In the genomic region with DNA sequence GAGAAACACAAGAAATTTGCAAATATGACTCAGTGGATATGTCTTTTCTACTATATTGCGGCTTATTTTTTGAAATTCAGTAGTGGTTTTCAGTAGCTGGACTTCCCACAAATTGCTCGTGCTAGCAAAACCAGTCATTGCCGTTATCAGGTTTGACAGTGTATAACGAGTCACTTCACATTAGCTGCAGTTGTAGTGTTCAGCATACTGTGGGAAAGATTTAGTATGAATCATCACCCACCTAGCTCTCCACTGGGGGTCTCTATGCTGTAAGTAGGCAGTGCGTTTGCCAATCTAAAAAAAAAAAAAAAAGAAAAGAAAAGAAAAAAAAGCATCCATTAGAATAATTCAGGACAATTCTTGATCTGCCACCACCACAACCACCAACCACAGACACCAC, we compare ENCODE assay signal across 27 cellular contexts.
A peak's percentile ranks its signal among the peaks of the same experiment; 100 is the strongest.
DNase-seq lines count a peak whose midpoint lies in the region; ATAC-seq, FAIRE-seq and TF ChIP-seq lines count a peak whose summit lies in the region.
"Had no signal": no experiment of that assay in that cellular context is flagged by ENCODE, and none has a peak within 500 bp of the region (broad histone marks: within the 10 kb centered on the region; RNA-seq: fewer than 3 reads in every experiment).

No MANE protein-coding gene starts in this region.

- 88 to 91% methylated on average over 3 to 5 of the region's 5 CpGs for WGBS in endodermal cell (ENCODE audit: insufficient coverage in 1 of 2, insufficient read length in 1 of 2), 2 experiments

- H3K9ac ChIP-seq in astrocyte (ENCODE audit: low read length) (no peak overlapping the region), endodermal cell (ENCODE audit: extremely low read depth, low read length, poor library complexity, severe bottlenecking) (no peak overlapping the region)
- H3K9ac ChIP-seq: BLaER1 treated with 17β-estradiol and CSF1 and Interleukin-3, amounts not matched to agents 10 nM and 100 nM; SK-N-SH had no signal

- no peaks in the 10 kb centered on the region for H4K20me1 ChIP-seq in astrocyte (ENCODE audit: insufficient read depth, low read length)
- H4K20me1 ChIP-seq: BLaER1 treated with 17β-estradiol and CSF1 and Interleukin-3, amounts not matched to agents 10 nM and 100 nM had no signal

- H3K27ac Mint-ChIP-seq in astrocyte (ENCODE audit: unreplicated experiment) (no peak overlapping the region), T-helper 17 cell (no peak overlapping the region), endodermal cell (no peak overlapping the region)
- H3K27ac Mint-ChIP-seq: CD4-positive, alpha-beta T cell had no signal

- no peak for FAIRE-seq in astrocyte (lab: Jason Lieb, UNC)
- FAIRE-seq: A204.1, D721Med, GM12891, H1 had no signal

- no peak overlapping the region for H3K4me2 ChIP-seq in astrocyte (ENCODE audit: low read length)
- H3K4me2 ChIP-seq: BLaER1 treated with 17β-estradiol and CSF1 and Interleukin-3, amounts not matched to agents 10 nM and 100 nM; SK-N-SH had no signal

- H3K9me3 Mint-ChIP-seq in astrocyte (ENCODE audit: unreplicated experiment) = no peaks in the 10 kb centered on the region
- no peaks in the 10 kb centered on the region for H3K9me3 Mint-ChIP-seq in endodermal cell

- CTCF ChIA-PET in A673 (lab: Charles Lee) = interaction anchor here (0.6 to 1.1 kb wide), 2 partner anchors 91 to 153 kb away, joined by 3 read pairs; no protein-coding TSS in a partner anchor

- H3K4me3 ChIP-seq in A673 (ENCODE audit: low read depth, low read length, poor library complexity, severe bottlenecking) = no peak overlapping the region
- no peak overlapping the region for H3K4me3 ChIP-seq in astrocyte (ENCODE audit: insufficient read depth, low read depth, low read length)
- no peak overlapping the region for H3K4me3 ChIP-seq in endodermal cell (ENCODE audit: low read length)
- H3K4me3 ChIP-seq: BLaER1 treated with 17β-estradiol and CSF1 and Interleukin-3, amounts not matched to agents 10 nM and 100 nM had no signal

- H3K27me3 ChIP-seq in A673 (replicated peaks; ENCODE audit: insufficient read depth, low read depth, low read length, poor library complexity) (no peaks in the 10 kb centered on the region), astrocyte (ENCODE audit: insufficient read depth, low read length) (no peaks in the 10 kb centered on the region), endodermal cell (ENCODE audit: control insufficient read depth, insufficient read depth, low read length, poor library complexity, severe bottlenecking) (no peaks in the 10 kb centered on the region)
- H3K27me3 ChIP-seq: BLaER1 treated with 17β-estradiol and CSF1 and Interleukin-3, amounts not matched to agents 10 nM and 100 nM had no signal

- intact Hi-C loops in A673 (cut with micrococcal nuclease; ENCODE audit: unreplicated experiment) = no loop called here

- H3K4me1 Mint-ChIP-seq in astrocyte (ENCODE audit: low read depth, unreplicated experiment) (peaks cover 17% of the 10 kb centered on the region), T-helper 17 cell (no peaks in the 10 kb centered on the region), endodermal cell (no peaks in the 10 kb centered on the region)

- no peak overlapping the region for H2AFZ ChIP-seq in astrocyte (ENCODE audit: low read depth, low read length)

- no peaks in the 10 kb centered on the region for H3K27me3 Mint-ChIP-seq in astrocyte (ENCODE audit: low read depth, unreplicated experiment)
- H3K27me3 Mint-ChIP-seq in T-helper 17 cell = no peaks in the 10 kb centered on the region
- no peaks in the 10 kb centered on the region for H3K27me3 Mint-ChIP-seq in endodermal cell (ENCODE audit: insufficient read depth)
- H3K27me3 Mint-ChIP-seq: CD4-positive, alpha-beta T cell had no signal

- H3K79me2 ChIP-seq in astrocyte (ENCODE audit: insufficient read depth, low read length) = no peaks in the 10 kb centered on the region

- H3K36me3 ChIP-seq in A673 (ENCODE audit: insufficient read depth, low read length, poor library complexity, severe bottlenecking) = no peaks in the 10 kb centered on the region
- no peaks in the 10 kb centered on the region for H3K36me3 ChIP-seq in astrocyte (ENCODE audit: insufficient read depth, low read length)
- no peaks in the 10 kb centered on the region for H3K36me3 ChIP-seq in endodermal cell (ENCODE audit: control insufficient read depth, insufficient read depth, low read length)
- H3K36me3 ChIP-seq: BLaER1 treated with 17β-estradiol and CSF1 and Interleukin-3, amounts not matched to agents 10 nM and 100 nM had no signal

- peaks cover 29% of the 10 kb centered on the region for H3K4me1 ChIP-seq in A673 (ENCODE audit: insufficient read depth, low read length, poor library complexity, severe bottlenecking)
- no peaks in the 10 kb centered on the region for H3K4me1 ChIP-seq in astrocyte (ENCODE audit: insufficient read depth, low read length)
- H3K4me1 ChIP-seq in endodermal cell (ENCODE audit: control insufficient read depth, insufficient read depth, low read length) = no peaks in the 10 kb centered on the region
- H3K4me1 ChIP-seq: BLaER1 treated with 17β-estradiol and CSF1 and Interleukin-3, amounts not matched to agents 10 nM and 100 nM had no signal

- no peak for TF ChIP-seq CTCF in A673 (conservative IDR thresholded peaks at IDR 0.05; ENCODE audit: low read depth, low read length)
- no peak for TF ChIP-seq CTCF in astrocyte (IDR thresholded peaks at IDR 0.05; ENCODE audit: insufficient read depth, low read depth, low read length)
- no peak for TF ChIP-seq CTCF in endodermal cell (conservative IDR thresholded peaks at IDR 0.05)

- H3K4me3 Mint-ChIP-seq in astrocyte (ENCODE audit: unreplicated experiment) (no peak overlapping the region), T-helper 17 cell (no peak overlapping the region), endodermal cell (no peak overlapping the region)
- H3K4me3 Mint-ChIP-seq: CD4-positive, alpha-beta T cell had no signal

- BruUV-seq in A673 (replicated peaks; lab: Mats Ljungman, UMichigan) = no TSS peak

- no peaks in the 10 kb centered on the region for H3K9me3 ChIP-seq in A673 (ENCODE audit: low read depth, low read length, poor library complexity, severe bottlenecking)
- H3K9me3 ChIP-seq in astrocyte (ENCODE audit: insufficient read depth, low read depth, low read length) = no peaks in the 10 kb centered on the region
- H3K9me3 ChIP-seq in T-helper 17 cell (ENCODE audit: control insufficient read depth, low read length, poor library complexity, severe bottlenecking) = no peaks in the 10 kb centered on the region
- no peaks in the 10 kb centered on the region for H3K9me3 ChIP-seq in endodermal cell (ENCODE audit: control insufficient read depth, low read length)
- H3K9me3 ChIP-seq: BLaER1 treated with 17β-estradiol and CSF1 and Interleukin-3, amounts not matched to agents 10 nM and 100 nM; SK-N-SH had no signal

- POLR2A ChIA-PET in A673 (lab: Charles Lee; ENCODE audit: low non-redundant PET) = no interaction called here

- H3K27ac ChIP-seq in A673 (ENCODE audit: low read depth, low read length, poor library complexity, severe bottlenecking) (no peak overlapping the region), astrocyte (ENCODE audit: low read depth, low read length) (peak overlapping the region; percentile 11), endodermal cell (ENCODE audit: low read depth, low read length) (no peak overlapping the region)
- H3K27ac ChIP-seq: BLaER1 treated with 17β-estradiol and CSF1 and Interleukin-3, amounts not matched to agents 10 nM and 100 nM; HL-60 had no signal

- ATAC-seq in T-helper 17 cell = no peak
- ATAC-seq: HCT116 had no signal

- DNase-seq in A673 (ENCODE audit: low spot score) (peak; percentile 62), M059J (ENCODE audit: low read depth) (peak; percentile 37), astrocyte (ENCODE audit: low read depth) (peak; percentile 95), kidney tubule cell (ENCODE audit: low spot score) (peak; percentile 6), NCI-H187 (lab: John Stamatoyannopoulos, UW) (no peak), T-helper 17 cell (no peak), nucleus accumbens (lab: John Stamatoyannopoulos, UW) (no peak), endodermal cell (no peak)
- DNase-seq: AML-193; CD4-positive, alpha-beta T cell; GDM1; NCI-H1092; NCI-H1417 treated with DMSO at 0.1 percent for 48 hours; NCI-H187 treated with DMSO at 0.1 percent for 48 hours; NCI-H2171 treated with DMSO at 0.1 percent for 48 hours; NCI-H446; NCI-H524 treated with DMSO at 0.1 percent for 48 hours; NCI-H82; SK-N-SH; SW 1271 had no signal

- H3K36me3 Mint-ChIP-seq in astrocyte (ENCODE audit: low read depth, unreplicated experiment) (no peaks in the 10 kb centered on the region), T-helper 17 cell (ENCODE audit: low read depth) (no peaks in the 10 kb centered on the region), endodermal cell (ENCODE audit: low read depth) (no peaks in the 10 kb centered on the region)

Comparison
In these comparisons a context has a peak if more than half of its experiments do, and no peak if none do; other contexts are left out.
1. DNase-seq: peak in A673 (single experiment), M059J (single experiment), astrocyte (single experiment) and kidney tubule cell (single experiment); none in NCI-H187 (0 of 2), T-helper 17 cell (0 of 3), nucleus accumbens (0 of 56) and endodermal cell (single experiment).